Comparison of ENCODE assay signal across 8 cellular contexts in genomic region chr1:23368562-23369334, GRCh38. TPM values are rescaled to one million over a fixed set of nuclear protein-coding genes. Genes with fewer than 3 reads are reported as not detected.
DNase-seq lines count a peak whose midpoint lies in the region; ATAC-seq and TF ChIP-seq lines count a peak whose summit lies in the region.

No MANE protein-coding gene starts in this region.

- H3K27me3 ChIP-seq in OCI-LY3 (ENCODE audit: low read depth, low read length) (no peaks in the 10 kb centered on the region), mucosa of stomach (ENCODE audit: control insufficient read depth, insufficient read depth, low read length) (no peaks in the 10 kb centered on the region)

- peaks cover 10% of the 10 kb centered on the region for H3K4me1 ChIP-seq in OCI-LY3 (ENCODE audit: low read length)
- peaks cover 24% of the 10 kb centered on the region for H3K4me1 ChIP-seq in mucosa of stomach (ENCODE audit: control insufficient read depth, insufficient read depth, low read length)

- peak; percentile 68 for ATAC-seq in GM21526 (IDR thresholded peaks at IDR 0.05; ENCODE audit: low FRiP score, unreplicated experiment)

- H2AFZ ChIP-seq in OCI-LY3 (ENCODE audit: low read depth, low read length): peak overlapping the region; percentile 100

- H3K4me2 ChIP-seq in OCI-LY3 (ENCODE audit: low read length): peak overlapping the region; percentile 100

- peaks cover 12% of the 10 kb centered on the region for H3K79me2 ChIP-seq in OCI-LY3 (ENCODE audit: low read length)

- DNase-seq in DMS153 (lab: John Stamatoyannopoulos, UW): peak; percentile 72
- DNase-seq in HuH-7 (ENCODE audit: low spot score): peak; percentile 74
- peak; percentile 84 for DNase-seq in activated T-cell treated with anti-CD3 and anti-CD28 coated beads for 48 hours (ENCODE audit: low read depth)
- no peak for DNase-seq in epithelial cell of proximal tubule (ENCODE audit: low read depth)
- peak; percentile 90 for DNase-seq in stimulated activated CD8-positive, alpha-beta memory T cell treated with anti-CD3 and anti-CD28 coated beads, Interleukin-4, amount 100 ng/mL, for 48 hours

- peak overlapping the region; percentile 92 for H3K27ac ChIP-seq in OCI-LY3 (ENCODE audit: low read length)

- H4K20me1 ChIP-seq in OCI-LY3 (ENCODE audit: insufficient read depth, low read length): no peaks in the 10 kb centered on the region

- peaks cover 8% of the 10 kb centered on the region for H3K36me3 ChIP-seq in OCI-LY3 (replicated peaks; ENCODE audit: low read depth, low read length)
- H3K36me3 ChIP-seq in mucosa of stomach (ENCODE audit: control insufficient read depth, insufficient read depth, low read length): peaks cover 5% of the 10 kb centered on the region

- H3K4me3 ChIP-seq in OCI-LY3 (ENCODE audit: low read length) (peak overlapping the region; percentile 100), epithelial cell of proximal tubule (ENCODE audit: low read depth, low read length) (peak overlapping the region; percentile 82), mucosa of stomach (ENCODE audit: low read length) (peak overlapping the region; percentile 86)

- H3K9me3 ChIP-seq in OCI-LY3 (ENCODE audit: insufficient read depth, low read length) (0 out of 2 replicates have a peak, but pooled peaks cover 3% of the 10 kb centered on the region), mucosa of stomach (ENCODE audit: control insufficient read depth, low read length) (no peaks in the 10 kb centered on the region)

- H3K9ac ChIP-seq in OCI-LY3 (ENCODE audit: low read length) (peak overlapping the region; percentile 100), mucosa of stomach (ENCODE audit: low read length) (peak overlapping the region; percentile 98)

- TF ChIP-seq CTCF in OCI-LY3 (IDR thresholded peaks at IDR 0.05; ENCODE audit: low read depth, low read length) (peak; percentile 9; the same call in 1 of the 2 replicates), epithelial cell of proximal tubule (conservative IDR thresholded peaks at IDR 0.05; ENCODE audit: low read depth, low read length) (peak; percentile 24)

RNA-seq across cellular contexts. Expression of gene ZNF436, which starts 0.9 kb away (rescaled TPM):
- total RNA-seq in epithelial cell of proximal tubule: 6.7 and 8.0 TPM in 2 replicates

RNA-seq across cellular contexts. Expression of gene HNRNPR, which starts 24.7 kb away (rescaled TPM):
- 87.7 and 135 TPM in 2 replicates for total RNA-seq in epithelial cell of proximal tubule

RNA-seq across cellular contexts. Expression of gene TCEA3, which starts 55.8 kb away (rescaled TPM):
- 0.65 and 3.1 TPM in 2 replicates for total RNA-seq in epithelial cell of proximal tubule
